In genomic region chr5:63613430-63613829, GRCh38 we compare ENCODE assay signal across 2 cellular contexts.
TF ChIP-seq lines count a peak whose summit lies in the region.

No MANE protein-coding gene starts in this region.

TF ChIP-seq in liver, 16 proteins besides CTCF, POLR2A, EP300 and RAD21 (continued from another document):
- TF ChIP-seq REST (IDR thresholded peaks at IDR 0.05) (no peak), HNF4A (conservative IDR thresholded peaks at IDR 0.05) (peak in 1 of 2 donors; percentile 48), YY1 (IDR thresholded peaks at IDR 0.05) (no peak), TAF1 (conservative IDR thresholded peaks at IDR 0.05) (no peak), JUND (IDR thresholded peaks at IDR 0.05) (no peak), HNF4G (IDR thresholded peaks at IDR 0.05) (no peak), RXRA (IDR thresholded peaks at IDR 0.05) (peak in 1 of 2 donors; percentile 6), NR2F2 (IDR thresholded peaks at IDR 0.05) (no peak)

TF ChIP-seq in HepG2, 621 proteins besides CTCF, POLR2A, EP300 and RAD21 (continued from another document):
- TF ChIP-seq ZNF646 (CRISPR knock-in tag; IDR thresholded peaks at IDR 0.05), result no peak
- TF ChIP-seq MYNN (CRISPR knock-in tag; IDR thresholded peaks at IDR 0.05; ENCODE audit: low read depth), result no peak
- TF ChIP-seq NAIF1 (CRISPR knock-in tag; IDR thresholded peaks at IDR 0.05; ENCODE audit: borderline replicate concordance), result no peak
- TF ChIP-seq FOXM1 (CRISPR knock-in tag; IDR thresholded peaks at IDR 0.05), result no peak
- TF ChIP-seq GATAD2A (CRISPR knock-in tag; IDR thresholded peaks at IDR 0.05), result no peak
TF ChIP-seq in HepG2: peak in this region for 0.
